ENCODE assay signal across 17 cellular contexts in genomic region chr11:88683024-88683423, GRCh38.
DNase-seq lines count a peak whose midpoint lies in the region; ATAC-seq and TF ChIP-seq lines count a peak whose summit lies in the region.
"Had no signal": no experiment of that assay in that cellular context is flagged by ENCODE, and none has a peak within 500 bp of the region (broad histone marks: within the 10 kb centered on the region; RNA-seq: fewer than 3 reads in every experiment).

No MANE protein-coding gene starts in this region.

- H3F3A ChIP-seq in GM23338 (replicated peaks; ENCODE audit: low read depth), result no peaks in the 10 kb centered on the region

- H3K36me3 Mint-ChIP-seq in GM23338 (ENCODE audit: low read depth) (peaks cover 31% of the 10 kb centered on the region; the same call in 2 of the 3 replicates), glutamatergic neuron (ENCODE audit: unreplicated experiment) (peaks cover 4% of the 10 kb centered on the region)
- H3K36me3 Mint-ChIP-seq: CD4-positive, CD25-positive, alpha-beta regulatory T cell; IgD-negative memory B cell had no signal

- H3K9me2 ChIP-seq in GM23338 (ENCODE audit: insufficient read depth), result no peaks in the 10 kb centered on the region

- no peaks in the 10 kb centered on the region for H4K20me1 ChIP-seq in GM23338 (replicated peaks; ENCODE audit: insufficient read depth)
- H4K20me1 ChIP-seq: BLaER1 treated with 17β-estradiol and CSF1 and Interleukin-3, amounts not matched to agents 10 nM and 100 nM had no signal

- H2AFZ ChIP-seq in GM23338, result no peak overlapping the region

- in situ Hi-C loops in brain microvascular endothelial cell (cut with HindIII; ENCODE audit: low pct_ligation_motif_present, low sequenced_read_pairs), result no loop called here

- H3K36me3 ChIP-seq in GM23338 (ENCODE audit: insufficient read depth), result no peaks in the 10 kb centered on the region
- no peaks in the 10 kb centered on the region for H3K36me3 ChIP-seq in Peyer's patch
- no peaks in the 10 kb centered on the region for H3K36me3 ChIP-seq in brain microvascular endothelial cell (replicated peaks)
- H3K36me3 ChIP-seq: BLaER1 treated with 17β-estradiol and CSF1 and Interleukin-3, amounts not matched to agents 10 nM and 100 nM had no signal

- no peak overlapping the region for H3K27ac Mint-ChIP-seq in GM23338
- no peak overlapping the region for H3K27ac Mint-ChIP-seq in glutamatergic neuron (ENCODE audit: unreplicated experiment)
- H3K27ac Mint-ChIP-seq: CD4-positive, CD25-positive, alpha-beta regulatory T cell; IgD-negative memory B cell had no signal

- H3K9me3 Mint-ChIP-seq in GM23338, result peaks cover 28% of the 10 kb centered on the region
- peaks cover 5% of the 10 kb centered on the region for H3K9me3 Mint-ChIP-seq in glutamatergic neuron (ENCODE audit: unreplicated experiment)

- H3K4me1 ChIP-seq in GM23338 (ENCODE audit: insufficient read depth) (no peaks in the 10 kb centered on the region), Peyer's patch (no peaks in the 10 kb centered on the region)
- H3K4me1 ChIP-seq: A549 had no signal

- H3K27me3 ChIP-seq in GM23338 (ENCODE audit: insufficient read depth) (no peaks in the 10 kb centered on the region), Peyer's patch (no peaks in the 10 kb centered on the region), brain microvascular endothelial cell (replicated peaks) (no peaks in the 10 kb centered on the region)
- H3K27me3 ChIP-seq: BLaER1 treated with 17β-estradiol and CSF1 and Interleukin-3, amounts not matched to agents 10 nM and 100 nM had no signal

- H3K4me3 ChIP-seq in GM23338 (no peak overlapping the region), Peyer's patch (no peak overlapping the region), brain microvascular endothelial cell (ENCODE audit: low read depth, low read length) (no peak overlapping the region)
- H3K4me3 ChIP-seq: A549; BLaER1 treated with 17β-estradiol and CSF1 and Interleukin-3, amounts not matched to agents 10 nM and 100 nM had no signal

- H3K27ac ChIP-seq in GM23338 (ENCODE audit: low read depth), result no peak overlapping the region
- H3K27ac ChIP-seq in Peyer's patch, result no peak overlapping the region
- no peak overlapping the region for H3K27ac ChIP-seq in brain microvascular endothelial cell
- H3K27ac ChIP-seq: A549; BLaER1 treated with 17β-estradiol and CSF1 and Interleukin-3, amounts not matched to agents 10 nM and 100 nM had no signal

- H3K4me1 Mint-ChIP-seq in GM23338 (peaks cover 9% of the 10 kb centered on the region; the same call in 2 of the 3 replicates), glutamatergic neuron (ENCODE audit: low read depth, unreplicated experiment) (peaks cover 3% of the 10 kb centered on the region)
- H3K4me1 Mint-ChIP-seq: CD4-positive, CD25-positive, alpha-beta regulatory T cell; IgD-negative memory B cell had no signal

- DNase-seq in GM23338 (ENCODE audit: low spot score) (no peak), NCI-H69 (lab: John Stamatoyannopoulos, UW) (peak; percentile 64), glutamatergic neuron (peak; percentile 26), retina (peak; percentile 16), Peyer's patch (no peak), brain microvascular endothelial cell (no peak)
- DNase-seq: AML-193; CD4-positive, CD25-positive, alpha-beta regulatory T cell; DMS79; GOT3; KG1 had no signal

- H3K79me2 ChIP-seq in GM23338 (replicated peaks; ENCODE audit: insufficient read depth), result no peaks in the 10 kb centered on the region

- H3K27me3 Mint-ChIP-seq in GM23338 (ENCODE audit: insufficient read depth, low read depth, poor library complexity), result no peaks in the 10 kb centered on the region
- no peaks in the 10 kb centered on the region for H3K27me3 Mint-ChIP-seq in glutamatergic neuron (ENCODE audit: unreplicated experiment)
- H3K27me3 Mint-ChIP-seq: CD4-positive, CD25-positive, alpha-beta regulatory T cell; IgD-negative memory B cell had no signal

- H3K4me3 Mint-ChIP-seq in GM23338 (no peak overlapping the region), glutamatergic neuron (ENCODE audit: unreplicated experiment) (no peak overlapping the region)
- H3K4me3 Mint-ChIP-seq: CD4-positive, CD25-positive, alpha-beta regulatory T cell; IgD-negative memory B cell had no signal

- H3K4me2 ChIP-seq in GM23338, result no peak overlapping the region
- H3K4me2 ChIP-seq: A549; BLaER1 treated with 17β-estradiol and CSF1 and Interleukin-3, amounts not matched to agents 10 nM and 100 nM had no signal

- TF ChIP-seq POLR2A in Peyer's patch (IDR thresholded peaks at IDR 0.05), result no peak

- peak; percentile 40; the same call in 2 of the 3 replicates for ATAC-seq in GM23338
- ATAC-seq in HG02642 (IDR thresholded peaks at IDR 0.05; ENCODE audit: poor library complexity, unreplicated experiment), result no peak
- ATAC-seq in GM18868 (IDR thresholded peaks at IDR 0.05; ENCODE audit: unreplicated experiment), result no peak
- ATAC-seq: A549, HCT116 had no signal

- H3K9me3 ChIP-seq in Peyer's patch, result no peaks in the 10 kb centered on the region
- H3K9me3 ChIP-seq: A549 had no signal

- TF ChIP-seq CTCF in GM23338 (conservative IDR thresholded peaks at IDR 0.05; ENCODE audit: low read depth in 2 of 2) (no peak), glutamatergic neuron (IDR thresholded peaks at IDR 0.05; ENCODE audit: partially characterized antibody, unreplicated experiment) (no peak), Peyer's patch (IDR thresholded peaks at IDR 0.05) (no peak), brain microvascular endothelial cell (IDR thresholded peaks at IDR 0.05; ENCODE audit: low read depth, low read length, missing control alignments) (no peak)

TF ChIP-seq in GM23338, 12 proteins besides CTCF, POLR2A, EP300 and RAD21 (continues in another document):
- TF ChIP-seq EZH2 (IDR thresholded peaks at IDR 0.05; ENCODE audit: low read depth, unreplicated experiment) (no peak), ZNF331 (CRISPR knock-in tag; IDR thresholded peaks at IDR 0.05; ENCODE audit: low read depth) (no peak), JUNB (IDR thresholded peaks at IDR 0.05; ENCODE audit: unreplicated experiment) (no peak), ETS1 (IDR thresholded peaks at IDR 0.05) (no peak), STAT1 (IDR thresholded peaks at IDR 0.05; ENCODE audit: unreplicated experiment) (no peak)

Comparison
In these comparisons a context has a peak if more than half of its experiments do, and no peak if none do; other contexts are left out.
1. DNase-seq: peak in NCI-H69 (single experiment), glutamatergic neuron (single experiment) and retina (single experiment); none in GM23338 (single experiment), Peyer's patch (0 of 3) and brain microvascular endothelial cell (single experiment).